ENCODE assay signal across 22 cellular contexts in genomic region chr15:75397494-75397893, GRCh38. TPM values are rescaled to one million over a fixed set of nuclear protein-coding genes. Genes with fewer than 3 reads are reported as not detected.
DNase-seq lines count a peak whose midpoint lies in the region; ATAC-seq and TF ChIP-seq lines count a peak whose summit lies in the region.
"Had no signal": no experiment of that assay in that cellular context is flagged by ENCODE, and none has a peak within 500 bp of the region (broad histone marks: within the 10 kb centered on the region; RNA-seq: fewer than 3 reads in every experiment).

No MANE protein-coding gene starts in this region.

- H3K9me3 Mint-ChIP-seq in activated T-helper 17 cell treated with anti-CD3 and anti-CD28 coated beads, Interleukin-2, amount 50 U/mL, for 72 hours, result no peaks in the 10 kb centered on the region
- H3K9me3 Mint-ChIP-seq: activated naive CD8-positive, alpha-beta T cell treated with anti-CD3 and anti-CD28 coated beads, Interleukin-2, amount 10 ng/mL, durations not matched to agents 7 days and 5 days; neural progenitor cell; T-cell had no signal

- H3K4me3 ChIP-seq in AG09309 (ENCODE audit: control insufficient read depth, low read depth, low read length) (no peak overlapping the region), foreskin fibroblast (ENCODE audit: low read depth in 1 of 2, low read length in 2 of 2) (no peak overlapping the region), upper lobe of right lung (no peak overlapping the region)
- H3K4me3 ChIP-seq: heart right ventricle, left ventricle myocardium inferior, neural progenitor cell, sigmoid colon, suprapubic skin, vagina had no signal

- no peak overlapping the region for H3K27ac ChIP-seq in upper lobe of right lung
- H3K27ac ChIP-seq: brain microvascular endothelial cell, heart right ventricle, left ventricle myocardium inferior, neural progenitor cell, sigmoid colon, suprapubic skin, vagina had no signal

- peaks cover 100% of the 10 kb centered on the region for H3K36me3 Mint-ChIP-seq in activated T-helper 17 cell treated with anti-CD3 and anti-CD28 coated beads, Interleukin-2, amount 50 U/mL, for 72 hours (ENCODE audit: low read depth)

- H3K36me3 ChIP-seq in upper lobe of right lung, result peaks cover 99% of the 10 kb centered on the region

- no peaks in the 10 kb centered on the region for H3K9me3 ChIP-seq in upper lobe of right lung
- H3K9me3 ChIP-seq: heart right ventricle, left ventricle myocardium inferior, sigmoid colon, suprapubic skin, vagina had no signal

- H3K27me3 Mint-ChIP-seq in activated T-helper 17 cell treated with anti-CD3 and anti-CD28 coated beads, Interleukin-2, amount 50 U/mL, for 72 hours, result no peaks in the 10 kb centered on the region
- H3K27me3 Mint-ChIP-seq: activated naive CD8-positive, alpha-beta T cell treated with anti-CD3 and anti-CD28 coated beads, Interleukin-2, amount 10 ng/mL, durations not matched to agents 7 days and 5 days; T-cell had no signal

- H3K27me3 ChIP-seq in upper lobe of right lung, result no peaks in the 10 kb centered on the region
- H3K27me3 ChIP-seq: brain microvascular endothelial cell, heart right ventricle, neural progenitor cell, sigmoid colon, suprapubic skin, vagina had no signal

- no peak for ATAC-seq in activated T-helper 17 cell treated with anti-CD3 and anti-CD28 coated beads, Interleukin-2, amount 50 U/mL, for 72 hours (replicated peaks)
- ATAC-seq in upper lobe of right lung (no peak), HG02973 (IDR thresholded peaks at IDR 0.05; ENCODE audit: unreplicated experiment) (no peak), Right ventricle myocardium inferior (no peak)
- ATAC-seq: heart right ventricle, T-cell had no signal

- peak overlapping the region; percentile 37 for H3K27ac Mint-ChIP-seq in activated T-helper 17 cell treated with anti-CD3 and anti-CD28 coated beads, Interleukin-2, amount 50 U/mL, for 72 hours
- H3K27ac Mint-ChIP-seq: activated naive CD8-positive, alpha-beta T cell treated with anti-CD3 and anti-CD28 coated beads, Interleukin-2, amount 10 ng/mL, durations not matched to agents 7 days and 5 days; neural progenitor cell had no signal

- no peaks in the 10 kb centered on the region for H3K4me1 ChIP-seq in upper lobe of right lung
- H3K4me1 ChIP-seq: heart right ventricle, left ventricle myocardium inferior, neural progenitor cell, sigmoid colon, suprapubic skin, vagina had no signal

- intact Hi-C loops in upper lobe of right lung (cut with DNase I), result no loop called here
- intact Hi-C loops in Right ventricle myocardium inferior (cut with DNase I), result no loop called here

- peaks cover 12% of the 10 kb centered on the region for H3K4me1 Mint-ChIP-seq in activated T-helper 17 cell treated with anti-CD3 and anti-CD28 coated beads, Interleukin-2, amount 50 U/mL, for 72 hours
- H3K4me1 Mint-ChIP-seq: neural progenitor cell had no signal

- TF ChIP-seq CTCF in AG09309 (IDR thresholded peaks at IDR 0.05; ENCODE audit: control insufficient read depth, insufficient read depth, low read depth, low read length, missing control alignments) (no peak), foreskin fibroblast (IDR thresholded peaks at IDR 0.05; ENCODE audit: low read depth, low read length) (no peak), upper lobe of right lung (IDR thresholded peaks at IDR 0.05) (no peak)

- DNase-seq in AG09309 (ENCODE audit: low read depth) (peak; percentile 8), ELR (ENCODE audit: low read depth) (peak; percentile 49), foreskin fibroblast (peak; percentile 27 to 73), upper lobe of right lung (no peak), NCI-H524 treated with DMSO at 0.1 percent for 48 hours (lab: John Stamatoyannopoulos, UW) (no peak), Right ventricle myocardium inferior (ENCODE audit: missing footprints) (no peak)
- DNase-seq: activated CD4-positive, alpha-beta T cell treated with anti-CD3 and anti-CD28 coated beads for 48 hours; activated naive CD8-positive, alpha-beta T cell treated with anti-CD3 and anti-CD28 coated beads, Interleukin-2, amount 10 ng/mL, durations not matched to agents 7 days and 5 days; brain microvascular endothelial cell; heart right ventricle; left ventricle myocardium inferior; NCI-H1092; NCI-H1930; OCI-M1; SHP77 treated with DMSO at 0.1 percent for 48 hours; sigmoid colon; T-cell had no signal

- H3K4me3 Mint-ChIP-seq in activated T-helper 17 cell treated with anti-CD3 and anti-CD28 coated beads, Interleukin-2, amount 50 U/mL, for 72 hours, result no peak overlapping the region
- H3K4me3 Mint-ChIP-seq: activated naive CD8-positive, alpha-beta T cell treated with anti-CD3 and anti-CD28 coated beads, Interleukin-2, amount 10 ng/mL, durations not matched to agents 7 days and 5 days; neural progenitor cell; T-cell had no signal

RNA-seq across cellular contexts. Expression of gene MAN2C1, which starts 29.1 kb away (rescaled TPM):
- total RNA-seq in activated T-helper 17 cell treated with anti-CD3 and anti-CD28 coated beads, Interleukin-2, amount 50 U/mL, for 72 hours, result 100 to 1,000 TPM; 114 to 245 TPM
- total RNA-seq in upper lobe of right lung (252 TPM), Right ventricle myocardium inferior (89.2 TPM)

RNA-seq across cellular contexts. Expression of gene NEIL1, which starts 50.7 kb away (rescaled TPM):
- total RNA-seq in activated T-helper 17 cell treated with anti-CD3 and anti-CD28 coated beads, Interleukin-2, amount 50 U/mL, for 72 hours, result 10 to 100 TPM; 11.6 to 56.7 TPM
- total RNA-seq in upper lobe of right lung, result 42.1 TPM
- total RNA-seq in Right ventricle myocardium inferior, result 8.7 TPM

RNA-seq across cellular contexts. Expression of gene SIN3A, which starts 54.0 kb away (rescaled TPM):
- total RNA-seq in activated T-helper 17 cell treated with anti-CD3 and anti-CD28 coated beads, Interleukin-2, amount 50 U/mL, for 72 hours, result 10 to 100 TPM; 82.3 to 96.6 TPM
- total RNA-seq in upper lobe of right lung, result 56.0 TPM
- 24.5 TPM for total RNA-seq in Right ventricle myocardium inferior

Comparison
In these comparisons a context has a peak if more than half of its experiments do, and no peak if none do; other contexts are left out.
1. DNase-seq: peak in AG09309 (single experiment), ELR (single experiment) and foreskin fibroblast (2 of 2); none in upper lobe of right lung (single experiment), NCI-H524 treated with DMSO at 0.1 percent for 48 hours (single experiment) and Right ventricle myocardium inferior (single experiment).